In the genomic region with DNA sequence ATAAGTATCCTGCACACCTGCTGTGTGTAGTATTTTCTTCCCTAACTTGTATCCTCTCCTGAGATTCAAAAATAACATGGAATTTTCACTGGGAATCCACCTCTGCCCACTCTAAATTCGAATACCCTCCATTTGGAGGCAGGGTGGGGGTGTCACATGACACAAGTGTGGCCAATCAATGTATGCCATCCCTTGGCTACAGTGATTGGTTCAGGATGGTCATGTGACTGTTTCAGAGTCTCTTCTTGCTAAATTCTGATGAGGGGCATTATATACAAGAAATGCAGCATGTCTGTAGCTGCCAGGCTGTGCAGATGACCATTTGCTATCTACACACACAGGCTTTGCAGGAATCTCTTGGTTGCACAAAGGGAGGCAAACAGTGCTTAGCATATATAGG, we compare ENCODE assay signal across 33 cellular contexts.
"Had no signal": no experiment of that assay in that cellular context is flagged by ENCODE, and none has a peak within 500 bp of the region (broad histone marks: within the 10 kb centered on the region; RNA-seq: fewer than 3 reads in every experiment).

No MANE protein-coding gene starts in this region.

- H3K4me1 ChIP-seq: body of pancreas, esophagus muscularis mucosa, foreskin keratinocyte, gastrocnemius medialis, heart left ventricle had no signal

- H3K4me1 Mint-ChIP-seq: activated CD4-positive, alpha-beta T cell treated with anti-CD3 and anti-CD28 coated beads for 36 hours; activated CD4-positive, alpha-beta T cell treated with anti-CD3 and anti-CD28 coated beads, Interleukin-2, amount 10 ng/mL, durations not matched to agents 24 days and 14 days; activated CD8-positive, alpha-beta memory T cell treated with anti-CD3 and anti-CD28 coated beads, Interleukin-2, amount 10 ng/mL, durations not matched to agents 7 days and 5 days; activated naive CD4-positive, alpha-beta T cell treated with anti-CD3 and anti-CD28 coated beads, Interleukin-2, amount 50 U/mL, for 24 hours; activated naive CD8-positive, alpha-beta T cell treated with anti-CD3 and anti-CD28 coated beads for 36 hours; activated naive CD8-positive, alpha-beta T cell treated with anti-CD3 and anti-CD28 coated beads, Interleukin-2, amount 50 U/mL, for 24 hours had no signal

- H3K27ac Mint-ChIP-seq: activated CD4-positive, alpha-beta memory T cell treated with anti-CD3 and anti-CD28 coated beads for 36 hours; activated CD4-positive, alpha-beta T cell treated with anti-CD3 and anti-CD28 coated beads for 36 hours; activated CD4-positive, alpha-beta T cell treated with anti-CD3 and anti-CD28 coated beads, Interleukin-2, amount 10 ng/mL, durations not matched to agents 24 days and 14 days; activated CD8-positive, alpha-beta memory T cell treated with anti-CD3 and anti-CD28 coated beads, Interleukin-2, amount 10 ng/mL, durations not matched to agents 7 days and 5 days; activated CD8-positive, alpha-beta T cell treated with anti-CD3 and anti-CD28 coated beads, Interleukin-2, amount 10 ng/mL, durations not matched to agents 7 days and 5 days; activated naive CD4-positive, alpha-beta T cell treated with anti-CD3 and anti-CD28 coated beads for 36 hours; activated naive CD4-positive, alpha-beta T cell treated with anti-CD3 and anti-CD28 coated beads, Interleukin-2, amount 50 U/mL, for 24 hours; activated naive CD8-positive, alpha-beta T cell treated with anti-CD3 and anti-CD28 coated beads for 36 hours; activated naive CD8-positive, alpha-beta T cell treated with anti-CD3 and anti-CD28 coated beads, Interleukin-2, amount 50 U/mL, for 24 hours; activated T-helper 1 cell treated with anti-CD3 and anti-CD28 coated beads, Interleukin-12 subunit alpha, Interleukin-12 subunit beta, Interleukin-2, Interleukin-4 antibody, amounts not matched to agents 30 ng/mL and 10 ng/mL and 1 ng/mL, durations not matched to agents 14 hours and 24 hours and 36 hours; activated T-helper 2 cell treated with anti-CD3 and anti-CD28 coated beads, Interferon-gamma antibody, Interleukin-2, Interleukin-4, amounts not matched to agents 10 μg/mL and 5 μg/mL and 100 μg/mL, durations not matched to agents 14 hours and 24 hours and 36 hours had no signal

- H3K4me3 ChIP-seq: adrenal gland, body of pancreas, esophagus muscularis mucosa, gastrocnemius medialis, heart left ventricle had no signal

- H3K9me3 ChIP-seq: adrenal gland, body of pancreas, esophagus muscularis mucosa, gastrocnemius medialis, heart left ventricle had no signal

- DNase-seq: activated CD4-positive, alpha-beta memory T cell treated with anti-CD3 and anti-CD28 coated beads for 36 hours; activated CD4-positive, alpha-beta T cell treated with anti-CD3 and anti-CD28 coated beads for 36 hours; activated CD4-positive, alpha-beta T cell treated with anti-CD3 and anti-CD28 coated beads, Interleukin-2, amount 10 ng/mL, durations not matched to agents 24 days and 14 days; activated CD4-positive, CD25-positive, alpha-beta regulatory T cell; activated CD4-positive, CD25-positive, alpha-beta regulatory T cell treated with anti-CD3 and anti-CD28 coated beads, Interleukin-2, amount 50 U/mL, for 72 hours; activated CD8-positive, alpha-beta memory T cell treated with anti-CD3 and anti-CD28 coated beads, Interleukin-2, amount 10 ng/mL, durations not matched to agents 7 days and 5 days; activated CD8-positive, alpha-beta memory T cell treated with anti-CD3 and anti-CD28 coated beads, Interleukin-2, amount 50 U/mL, for 4 hours; activated CD8-positive, alpha-beta T cell treated with anti-CD3 and anti-CD28 coated beads, Interleukin-2, amount 10 ng/mL, durations not matched to agents 7 days and 5 days; activated effector memory CD4-positive, alpha-beta T cell treated with anti-CD3 and anti-CD28 coated beads, Interleukin-2, amount 50 U/mL, for 16 hours; activated naive CD4-positive, alpha-beta T cell treated with anti-CD3 and anti-CD28 coated beads for 36 hours; activated naive CD8-positive, alpha-beta T cell treated with anti-CD3 and anti-CD28 coated beads for 36 hours; activated naive CD8-positive, alpha-beta T cell treated with anti-CD3 and anti-CD28 coated beads, Interleukin-2, amount 50 U/mL, for 24 hours; activated T-cell treated with anti-CD3 and anti-CD28 coated beads, Interleukin-2, amount 50 U/mL, for 1 hour; activated T-cell treated with anti-CD3 and anti-CD28 coated beads, Interleukin-2, amount 50 U/mL, for 48 hours; adrenal gland; amygdala; aorta; body of pancreas; caudate nucleus; cortex of kidney; dermis blood vessel endothelial cell; effector CD8-positive, alpha-beta T cell; erythroblast; gastrocnemius medialis; glutamatergic neuron; heart left ventricle; T-helper 2 cell had no signal

- H3K36me3 ChIP-seq: adrenal gland, esophagus muscularis mucosa, gastrocnemius medialis, heart left ventricle had no signal

- H3K4me3 Mint-ChIP-seq: activated CD4-positive, alpha-beta memory T cell treated with anti-CD3 and anti-CD28 coated beads for 36 hours; activated CD4-positive, alpha-beta T cell treated with anti-CD3 and anti-CD28 coated beads for 36 hours; activated CD4-positive, alpha-beta T cell treated with anti-CD3 and anti-CD28 coated beads, Interleukin-2, amount 10 ng/mL, durations not matched to agents 24 days and 14 days; activated CD8-positive, alpha-beta memory T cell treated with anti-CD3 and anti-CD28 coated beads, Interleukin-2, amount 10 ng/mL, durations not matched to agents 7 days and 5 days; activated CD8-positive, alpha-beta T cell treated with anti-CD3 and anti-CD28 coated beads, Interleukin-2, amount 10 ng/mL, durations not matched to agents 7 days and 5 days; activated naive CD4-positive, alpha-beta T cell treated with anti-CD3 and anti-CD28 coated beads for 36 hours; activated naive CD4-positive, alpha-beta T cell treated with anti-CD3 and anti-CD28 coated beads, Interleukin-2, amount 50 U/mL, for 24 hours; activated naive CD8-positive, alpha-beta T cell treated with anti-CD3 and anti-CD28 coated beads for 36 hours; activated naive CD8-positive, alpha-beta T cell treated with anti-CD3 and anti-CD28 coated beads, Interleukin-2, amount 50 U/mL, for 24 hours; activated T-helper 1 cell treated with anti-CD3 and anti-CD28 coated beads, Interleukin-12 subunit alpha, Interleukin-12 subunit beta, Interleukin-2, Interleukin-4 antibody, amounts not matched to agents 30 ng/mL and 10 ng/mL and 1 ng/mL, durations not matched to agents 14 hours and 24 hours and 36 hours had no signal

- H3K27ac ChIP-seq: body of pancreas, esophagus muscularis mucosa, foreskin keratinocyte, gastrocnemius medialis, heart left ventricle had no signal

- ATAC-seq: activated CD4-positive, alpha-beta T cell treated with anti-CD3 and anti-CD28 coated beads for 36 hours; activated CD8-positive, alpha-beta memory T cell treated with anti-CD3 and anti-CD28 coated beads, Interleukin-2, amount 10 ng/mL, durations not matched to agents 7 days and 5 days; activated CD8-positive, alpha-beta T cell treated with anti-CD3 and anti-CD28 coated beads, Interleukin-2, amount 10 ng/mL, durations not matched to agents 7 days and 5 days; activated naive CD8-positive, alpha-beta T cell treated with anti-CD3 and anti-CD28 coated beads, Interleukin-2, amount 50 U/mL, for 24 hours; body of pancreas; foreskin keratinocyte; gastrocnemius medialis; heart left ventricle had no signal

- H3K36me3 Mint-ChIP-seq: activated CD4-positive, alpha-beta memory T cell treated with anti-CD3 and anti-CD28 coated beads for 36 hours; activated CD8-positive, alpha-beta memory T cell treated with anti-CD3 and anti-CD28 coated beads, Interleukin-2, amount 10 ng/mL, durations not matched to agents 7 days and 5 days; activated naive CD4-positive, alpha-beta T cell treated with anti-CD3 and anti-CD28 coated beads, Interleukin-2, amount 50 U/mL, for 24 hours; activated naive CD8-positive, alpha-beta T cell treated with anti-CD3 and anti-CD28 coated beads for 36 hours had no signal

- H3K27me3 Mint-ChIP-seq: activated CD4-positive, alpha-beta memory T cell treated with anti-CD3 and anti-CD28 coated beads for 36 hours; activated CD4-positive, alpha-beta T cell treated with anti-CD3 and anti-CD28 coated beads for 36 hours; activated CD4-positive, alpha-beta T cell treated with anti-CD3 and anti-CD28 coated beads, Interleukin-2, amount 10 ng/mL, durations not matched to agents 24 days and 14 days; activated CD8-positive, alpha-beta memory T cell treated with anti-CD3 and anti-CD28 coated beads, Interleukin-2, amount 10 ng/mL, durations not matched to agents 7 days and 5 days; activated naive CD4-positive, alpha-beta T cell treated with anti-CD3 and anti-CD28 coated beads, Interleukin-2, amount 50 U/mL, for 24 hours; activated naive CD8-positive, alpha-beta T cell treated with anti-CD3 and anti-CD28 coated beads for 36 hours; activated naive CD8-positive, alpha-beta T cell treated with anti-CD3 and anti-CD28 coated beads, Interleukin-2, amount 50 U/mL, for 24 hours had no signal

- H3K27me3 ChIP-seq: adrenal gland, body of pancreas, esophagus muscularis mucosa, foreskin keratinocyte, gastrocnemius medialis, heart left ventricle had no signal

- FAIRE-seq: colon had no signal
